ENCODE assay signal across 1 cellular context in genomic region chr17:7242717-7243576, GRCh38.
TF ChIP-seq lines count a peak whose summit lies in the region.

No MANE protein-coding gene starts in this region.

TF ChIP-seq in HEK293, 187 proteins besides CTCF, POLR2A, EP300 and RAD21 (continued from another document):
- no peak for TF ChIP-seq ELK4 (IDR thresholded peaks at IDR 0.05; ENCODE audit: borderline replicate concordance, low read depth, low read length)
- no peak for TF ChIP-seq ZNF354C (tag by site-specific recombination; IDR thresholded peaks at IDR 0.05; ENCODE audit: borderline replicate concordance, low read depth)
- TF ChIP-seq ZNF626 (tag by site-specific recombination; IDR thresholded peaks at IDR 0.05), result no peak
- TF ChIP-seq GFI1B (tag by site-specific recombination; IDR thresholded peaks at IDR 0.05), result no peak
- no peak; the same call in 1 of the 2 replicates for TF ChIP-seq ZNF791 (tag by site-specific recombination; IDR thresholded peaks at IDR 0.05)
- TF ChIP-seq ZNF239 (tag by site-specific recombination; IDR thresholded peaks at IDR 0.05), result 0 out of 2 replicates have a peak, but pooled peaks have one; percentile 62
- no peak for TF ChIP-seq ZNF658 (tag by site-specific recombination; IDR thresholded peaks at IDR 0.05)
- peak; percentile 97 for TF ChIP-seq ZBTB8A (tag by site-specific recombination; IDR thresholded peaks at IDR 0.05)
- no peak for TF ChIP-seq ZNF544 (tag by site-specific recombination; IDR thresholded peaks at IDR 0.05)
- TF ChIP-seq BCL11A (tag by site-specific recombination; IDR thresholded peaks at IDR 0.05; ENCODE audit: low read depth), result peak; percentile 83
- peak; percentile 95 for TF ChIP-seq TSHZ1 (tag by site-specific recombination; IDR thresholded peaks at IDR 0.05; ENCODE audit: borderline replicate concordance)
- no peak for TF ChIP-seq ZNF670 (tag by site-specific recombination; IDR thresholded peaks at IDR 0.05; ENCODE audit: low read depth)
- TF ChIP-seq ZNF366 (tag by site-specific recombination; conservative IDR thresholded peaks at IDR 0.05), result peak; percentile 74
- no peak for TF ChIP-seq ZNF175 (tag by site-specific recombination; IDR thresholded peaks at IDR 0.05)
- no peak for TF ChIP-seq ZNF114 (tag by site-specific recombination; IDR thresholded peaks at IDR 0.05)
- peak; percentile 98 for TF ChIP-seq KLF7 (tag by site-specific recombination; IDR thresholded peaks at IDR 0.05; ENCODE audit: borderline replicate concordance)
- TF ChIP-seq KLF16 (tag by site-specific recombination; IDR thresholded peaks at IDR 0.05), result peak; percentile 100
- TF ChIP-seq REPIN1 (tag by site-specific recombination; IDR thresholded peaks at IDR 0.05; ENCODE audit: low read depth), result peak; percentile 95
- no peak for TF ChIP-seq ZNF311 (tag by site-specific recombination; IDR thresholded peaks at IDR 0.05; ENCODE audit: borderline replicate concordance)
- TF ChIP-seq HIC1 (tag by site-specific recombination; IDR thresholded peaks at IDR 0.05), result peak; percentile 94
- TF ChIP-seq ZNF24 (tag by site-specific recombination; IDR thresholded peaks at IDR 0.05), result peak; percentile 98
- peak; percentile 48 for TF ChIP-seq FEZF1 (tag by site-specific recombination; IDR thresholded peaks at IDR 0.05)
- no peak for TF ChIP-seq ZNF776 (tag by site-specific recombination; IDR thresholded peaks at IDR 0.05; ENCODE audit: borderline replicate concordance)
- no peak for TF ChIP-seq ZNF571 (tag by site-specific recombination; IDR thresholded peaks at IDR 0.05)
- TF ChIP-seq ZNF792 (tag by site-specific recombination; IDR thresholded peaks at IDR 0.05), result no peak
- TF ChIP-seq ZIC2 (tag by site-specific recombination; IDR thresholded peaks at IDR 0.05), result peak; percentile 85
- TF ChIP-seq ZSCAN23 (tag by site-specific recombination; IDR thresholded peaks at IDR 0.05), result peak; percentile 88
- no peak for TF ChIP-seq ZNF248 (tag by site-specific recombination; IDR thresholded peaks at IDR 0.05)
- TF ChIP-seq ZSCAN5A (tag by site-specific recombination; IDR thresholded peaks at IDR 0.05), result peak; percentile 97
- TF ChIP-seq ZNF341 (tag by site-specific recombination; IDR thresholded peaks at IDR 0.05; ENCODE audit: low read depth), result peak; percentile 78
- TF ChIP-seq ZNF677 (tag by site-specific recombination; IDR thresholded peaks at IDR 0.05), result no peak
- no peak for TF ChIP-seq ZFP3 (tag by site-specific recombination; IDR thresholded peaks at IDR 0.05; ENCODE audit: low read depth)
- TF ChIP-seq GLIS1 (tag by site-specific recombination; IDR thresholded peaks at IDR 0.05), result peak; percentile 84
- peak; percentile 89 for TF ChIP-seq EGR2 (tag by site-specific recombination; IDR thresholded peaks at IDR 0.05; ENCODE audit: low read depth)
- no peak for TF ChIP-seq ZFP41 (tag by site-specific recombination; IDR thresholded peaks at IDR 0.05; ENCODE audit: borderline replicate concordance)
- TF ChIP-seq ZSCAN4 (tag by site-specific recombination; IDR thresholded peaks at IDR 0.05), result peak; percentile 60
- peak; percentile 75; the same call in 1 of the 2 replicates for TF ChIP-seq ATF2 (tag by site-specific recombination; IDR thresholded peaks at IDR 0.05; ENCODE audit: low read depth)
- peak; percentile 50; the same call in 1 of the 2 replicates for TF ChIP-seq ZBTB1 (tag by site-specific recombination; IDR thresholded peaks at IDR 0.05)
- peak; percentile 89 for TF ChIP-seq ZNF664 (tag by site-specific recombination; IDR thresholded peaks at IDR 0.05)
- peak; percentile 98 for TF ChIP-seq ZEB2 (tag by site-specific recombination; IDR thresholded peaks at IDR 0.05)
- peak; percentile 87 for TF ChIP-seq ZNF843 (tag by site-specific recombination; IDR thresholded peaks at IDR 0.05)
- TF ChIP-seq ZNF398 (tag by site-specific recombination; IDR thresholded peaks at IDR 0.05), result peak; percentile 38; the same call in 1 of the 2 replicates
- TF ChIP-seq PRDM10 (tag by site-specific recombination; IDR thresholded peaks at IDR 0.05), result peak; percentile 61; the same call in 1 of the 2 replicates
- TF ChIP-seq ZNF433 (tag by site-specific recombination; IDR thresholded peaks at IDR 0.05; ENCODE audit: low read depth), result no peak
- TF ChIP-seq HOXD13 (CRISPR knock-in tag; IDR thresholded peaks at IDR 0.05; ENCODE audit: borderline replicate concordance), result no peak
- TF ChIP-seq ZNF692 (tag by site-specific recombination; IDR thresholded peaks at IDR 0.05), result peak; percentile 70; the same call in 1 of the 2 replicates
TF ChIP-seq in HEK293: peak in this region for 94.
